7 cellular contexts compared by ENCODE assay signal in genomic region chr3:119293105-119293683, GRCh38. TPM values are rescaled to one million over a fixed set of nuclear protein-coding genes. Genes with fewer than 3 reads are reported as not detected.
DNase-seq lines count a peak whose midpoint lies in the region; ATAC-seq and TF ChIP-seq lines count a peak whose summit lies in the region.

No MANE protein-coding gene starts in this region.

- DNase-seq in H7 (no peak), WTC11 (ENCODE audit: low spot score) (no peak), KBM-7 (no peak), mesenteric fat pad (ENCODE audit: low spot score) (no peak)
- DNase-seq in stimulated activated naive CD8-positive, alpha-beta T cell treated with anti-CD3 and anti-CD28 coated beads, Interleukin-15, amount 100 ng/mL, for 72 hours, result no peak

- H3K4me1 Mint-ChIP-seq in WTC11, result peaks cover 33% of the 10 kb centered on the region
- H3K4me1 Mint-ChIP-seq in stimulated activated naive CD8-positive, alpha-beta T cell treated with anti-CD3 and anti-CD28 coated beads, Interleukin-15, amount 100 ng/mL, for 72 hours, result peaks cover 60% of the 10 kb centered on the region

- TF ChIP-seq CTCF in WTC11 (IDR thresholded peaks at IDR 0.05), result no peak

- peaks cover 8% of the 10 kb centered on the region for H3K27me3 ChIP-seq in H7 (ENCODE audit: control insufficient read depth, insufficient read depth, low read length)

- H3K4me3 ChIP-seq in H7 (ENCODE audit: insufficient read depth, low read depth, low read length) (peak overlapping the region; percentile 49), iPS-18c (ENCODE audit: insufficient read depth, low read depth, low read length) (peak overlapping the region; percentile 47; the same call in 1 of the 2 replicates)

- H3K27ac Mint-ChIP-seq in WTC11, result no peak overlapping the region
- peak overlapping the region; percentile 87 to 97 for H3K27ac Mint-ChIP-seq in stimulated activated naive CD8-positive, alpha-beta T cell treated with anti-CD3 and anti-CD28 coated beads, Interleukin-15, amount 100 ng/mL, for 72 hours

- H3K9me3 Mint-ChIP-seq in WTC11, result peaks cover 5% of the 10 kb centered on the region
- peaks cover 5 to 8% of the 10 kb centered on the region in 2 donors for H3K9me3 Mint-ChIP-seq in stimulated activated naive CD8-positive, alpha-beta T cell treated with anti-CD3 and anti-CD28 coated beads, Interleukin-15, amount 100 ng/mL, for 72 hours

- POLR2A ChIA-PET in WTC11 (lab: Charles Lee), result interaction anchor here (1.1 to 2.2 kb wide), 3 partner anchors 29 to 52 kb away, joined by 3 to 8 read pairs (median 7); partner anchors contain the start of gene B4GALT4

- peaks cover under 1% of the 10 kb centered on the region; the same call in 1 of the 2 replicates for H3K36me3 Mint-ChIP-seq in WTC11

- no peaks in the 10 kb centered on the region for H3K36me3 ChIP-seq in H7 (replicated peaks; ENCODE audit: control insufficient read depth, insufficient read depth, low read length)

- peaks cover 13% of the 10 kb centered on the region for H3K27me3 Mint-ChIP-seq in WTC11 (ENCODE audit: low read depth)
- H3K27me3 Mint-ChIP-seq in stimulated activated naive CD8-positive, alpha-beta T cell treated with anti-CD3 and anti-CD28 coated beads, Interleukin-15, amount 100 ng/mL, for 72 hours, result peaks cover 7% of the 10 kb centered on the region

- CTCF ChIA-PET in WTC11 (lab: Charles Lee), result interaction anchor here (0.5 to 1.4 kb wide), 2 partner anchors 95 to 450 kb away, joined by 4 read pairs; no protein-coding TSS in a partner anchor

- peak overlapping the region; percentile 81 for H3K4me3 Mint-ChIP-seq in WTC11
- H3K4me3 Mint-ChIP-seq in stimulated activated naive CD8-positive, alpha-beta T cell treated with anti-CD3 and anti-CD28 coated beads, Interleukin-15, amount 100 ng/mL, for 72 hours, result peak overlapping the region; percentile 83 to 96

- no peak for ATAC-seq in WTC11
- no peak for ATAC-seq in stimulated activated naive CD8-positive, alpha-beta T cell treated with anti-CD3 and anti-CD28 coated beads, Interleukin-15, amount 100 ng/mL, for 72 hours
- ATAC-seq in GM21390 (IDR thresholded peaks at IDR 0.05; ENCODE audit: unreplicated experiment), result no peak

- H3K9me3 ChIP-seq in iPS-18c (ENCODE audit: control insufficient read depth, insufficient read depth, low read length), result no peaks in the 10 kb centered on the region

- in situ Hi-C loops in KBM-7 (cut with MboI; ENCODE audit: low pct_unique_long_range_greater_than_20kb, low sequenced_read_pairs), result no loop called here

TF ChIP-seq in WTC11, 78 proteins besides CTCF, POLR2A, EP300 and RAD21 (continues in another document):
- no peak for TF ChIP-seq SMAD3 (CRISPR knock-in tag; IDR thresholded peaks at IDR 0.05; ENCODE audit: borderline replicate concordance)
- TF ChIP-seq ERG (CRISPR knock-in tag; IDR thresholded peaks at IDR 0.05), result no peak
- no peak for TF ChIP-seq ATF1 (CRISPR knock-in tag; IDR thresholded peaks at IDR 0.05)
- TF ChIP-seq SP1 (CRISPR knock-in tag; conservative IDR thresholded peaks at IDR 0.05), result no peak
- no peak for TF ChIP-seq AFF4 (CRISPR knock-in tag; IDR thresholded peaks at IDR 0.05; ENCODE audit: borderline replicate concordance)
- TF ChIP-seq ZNF232 (CRISPR knock-in tag; IDR thresholded peaks at IDR 0.05), result no peak
- no peak for TF ChIP-seq ZNF416 (CRISPR knock-in tag; IDR thresholded peaks at IDR 0.05)
- TF ChIP-seq NFE2L1 (CRISPR knock-in tag; IDR thresholded peaks at IDR 0.05), result no peak
- TF ChIP-seq NR1H2 (CRISPR knock-in tag; IDR thresholded peaks at IDR 0.05), result no peak
- TF ChIP-seq ZNF263 (CRISPR knock-in tag; IDR thresholded peaks at IDR 0.05; ENCODE audit: low read depth), result no peak
- TF ChIP-seq ZBTB43 (CRISPR knock-in tag; IDR thresholded peaks at IDR 0.05), result no peak
- TF ChIP-seq RORB (CRISPR knock-in tag; IDR thresholded peaks at IDR 0.05), result no peak
- no peak for TF ChIP-seq FOXJ3 (CRISPR knock-in tag; IDR thresholded peaks at IDR 0.05; ENCODE audit: borderline replicate concordance)
- TF ChIP-seq ATF3 (CRISPR knock-in tag; conservative IDR thresholded peaks at IDR 0.05), result no peak
- no peak for TF ChIP-seq E2F1 (CRISPR knock-in tag; IDR thresholded peaks at IDR 0.05)
- TF ChIP-seq MXD4 (CRISPR knock-in tag; IDR thresholded peaks at IDR 0.05; ENCODE audit: borderline replicate concordance), result no peak

RNA-seq across cellular contexts. Expression of gene ARHGAP31, which starts 1.0 kb away (rescaled TPM):
- 4.2 and 6.6 TPM in 2 replicates for total RNA-seq in H7 (2014; rRNA removed; shearing (Covaris generic))
- total RNA-seq in WTC11 (2021), result 3.7 to 7.2 TPM (median 4.2 TPM) in 3 replicates
- 63.4 TPM for total RNA-seq in mesenteric fat pad

RNA-seq across cellular contexts. Expression of gene B4GALT4, which starts 52.5 kb away (rescaled TPM):
- total RNA-seq in H7 (2014; rRNA removed; shearing (Covaris generic)), result 31.7 and 34.1 TPM in 2 replicates
- total RNA-seq in WTC11 (2021), result 32.0 to 37.7 TPM (median 32.9 TPM) in 3 replicates
- 15.0 TPM for total RNA-seq in mesenteric fat pad
